In genomic region chr19:4059931-4060620, GRCh38 we compare ENCODE assay signal across 8 cellular contexts. TPM values are rescaled to one million over a fixed set of nuclear protein-coding genes. Genes with fewer than 3 reads are reported as not detected.
DNase-seq lines count a peak whose midpoint lies in the region; ATAC-seq and TF ChIP-seq lines count a peak whose summit lies in the region.

No MANE protein-coding gene starts in this region.

- H3K4me1 ChIP-seq in HCT116 (ENCODE audit: control insufficient read depth in 1 of 2, insufficient read depth in 2 of 2, low read length in 2 of 2): peaks cover 57 to 66% of the 10 kb centered on the region in 2 experiments

- peaks cover 98% of the 10 kb centered on the region for H3K79me2 ChIP-seq in HCT116 (ENCODE audit: insufficient read depth, low read length)

- no peaks in the 10 kb centered on the region for H3K27me3 ChIP-seq in HCT116 (ENCODE audit: insufficient read depth, low read length)

- intact Hi-C loops in HCT116 (cut with micrococcal nuclease): loop anchor here (5.0 to 10.0 kb wide), 3 partner anchors 75 to 355 kb away; partner anchors contain the start of genes PIP5K1C and TJP3

- RAD21 ChIA-PET in HCT116 (lab: Charles Lee; ENCODE audit: low non-redundant PET in 1 of 2, low total read pairs in 2 of 2, uncharacterized antibody in 2 of 2, unreplicated experiment in 2 of 2): no interaction called here

- no peaks in the 10 kb centered on the region for H3K9me2 ChIP-seq in HCT116 (ENCODE audit: insufficient read depth)

- no peak for TF ChIP-seq RAD21 in HCT116 (IDR thresholded peaks at IDR 0.05; ENCODE audit: low read depth)

- no TSS peak for BruUV-seq in HCT116 (replicated peaks; lab: Mats Ljungman, UMichigan)

- H3K9ac ChIP-seq in HCT116 (ENCODE audit: low read length): peak overlapping the region; percentile 62

- peaks cover 0 to 11% of the 10 kb centered on the region in 2 experiments; a peak in 2 of 4 replicates for H3K36me3 ChIP-seq in HCT116 (ENCODE audit: control insufficient read depth in 1 of 2, insufficient read depth in 2 of 2, low read length in 2 of 2)

- TF ChIP-seq POLR2A in HCT116 (IDR thresholded peaks at IDR 0.05; ENCODE audit: borderline replicate concordance, extremely low read depth, insufficient read depth, insufficient read length): no peak

- TF ChIP-seq CTCF in HCT116 (IDR thresholded peaks at IDR 0.05 in 2 of 3, conservative IDR thresholded peaks at IDR 0.05 in 1 of 3; ENCODE audit: borderline replicate concordance in 1 of 3, insufficient read depth in 1 of 3, low read depth in 2 of 3, low read length in 2 of 3) (no peak), fibroblast of the aortic adventitia (IDR thresholded peaks at IDR 0.05; ENCODE audit: insufficient read depth, low read length) (no peak)

- no peak for DNase-seq in HCT116 (ENCODE audit: low read depth, low spot score)
- DNase-seq in activated CD8-positive, alpha-beta memory T cell treated with anti-CD3 and anti-CD28 coated beads, Interleukin-2, amount 50 U/mL, for 48 hours: peak; percentile 80
- peak; percentile 59 for DNase-seq in fibroblast of the aortic adventitia (ENCODE audit: low read depth)
- DNase-seq in stimulated activated CD4-positive, alpha-beta T cell treated with anti-CD3 and anti-CD28 coated beads, Interleukin-2, amount 100 ng/mL, for 4 hours (ENCODE audit: low read depth): peak; percentile 28
- no peak for DNase-seq in NCI-H1436 (lab: John Stamatoyannopoulos, UW)
- DNase-seq in 8988T: no peak

- peaks cover 11% of the 10 kb centered on the region; the same call in 1 of the 2 replicates for H4K20me1 ChIP-seq in HCT116 (ENCODE audit: insufficient read depth)

- H3K4me3 ChIP-seq in HCT116 (replicated peaks in 1 of 2; ENCODE audit: low read depth in 1 of 2, low read length in 2 of 2) (peak overlapping the region; percentile 36 to 50), fibroblast of the aortic adventitia (ENCODE audit: low read depth, low read length) (peak overlapping the region; percentile 57)

- H3K9me3 ChIP-seq in HCT116 (ENCODE audit: control insufficient read depth in 1 of 2, insufficient read depth in 1 of 2, low read depth in 1 of 2, low read length in 2 of 2): no peaks in the 10 kb centered on the region

- peak overlapping the region; percentile 91 for H3K4me2 ChIP-seq in HCT116 (ENCODE audit: low read length)

- peak; percentile 17 for ATAC-seq in HCT116
- ATAC-seq in GM19328 (IDR thresholded peaks at IDR 0.05; ENCODE audit: unreplicated experiment): no peak
- no peak for ATAC-seq in GM21381 (IDR thresholded peaks at IDR 0.05; ENCODE audit: unreplicated experiment)

- peak overlapping the region; percentile 96 for H3K27ac ChIP-seq in HCT116 (ENCODE audit: low read depth, low read length)

- H2AFZ ChIP-seq in HCT116 (ENCODE audit: low read depth, low read length, poor library complexity, severe bottlenecking): no peak overlapping the region

- CTCF ChIA-PET in HCT116 (lab: Charles Lee): no interaction called here

- POLR2A ChIA-PET in HCT116 (lab: Charles Lee): no interaction called here

TF ChIP-seq in HCT116, 20 proteins besides CTCF, POLR2A, EP300 and RAD21:
- TF ChIP-seq SIN3A (IDR thresholded peaks at IDR 0.05; ENCODE audit: low read depth) (no peak), EZH2 (IDR thresholded peaks at IDR 0.05) (no peak), POLR2AphosphoS5 (IDR thresholded peaks at IDR 0.05; ENCODE audit: low read depth, low read length) (0 out of 2 replicates have a peak, but pooled peaks have one; percentile 13), EGR1 (IDR thresholded peaks at IDR 0.05; ENCODE audit: low read depth) (peak; percentile 34; the same call in 1 of the 2 replicates), EZH2phosphoT487 (IDR thresholded peaks at IDR 0.05; ENCODE audit: borderline replicate concordance) (no peak)

RNA-seq across cellular contexts. Expression of gene ZBTB7A, which starts 6.6 kb away (rescaled TPM):
- total RNA-seq in HCT116 (2021; ENCODE audit: unreplicated experiment): 49.5 TPM
- polyA plus RNA-seq in HCT116 (2012): 22.4 and 32.2 TPM in 2 replicates
- total RNA-seq in fibroblast of the aortic adventitia (ENCODE audit: low replicate concordance): 23.5 and 31.6 TPM in 2 replicates

RNA-seq across cellular contexts. Expression of gene PIAS4, which starts 52.5 kb away (rescaled TPM):
- 28.4 TPM for total RNA-seq in HCT116 (2021; ENCODE audit: unreplicated experiment)
- polyA plus RNA-seq in HCT116 (2012): 15.6 and 19.9 TPM in 2 replicates
- total RNA-seq in fibroblast of the aortic adventitia (ENCODE audit: low replicate concordance): 21.5 and 23.8 TPM in 2 replicates

Comparison
In these comparisons a context has a peak if more than half of its experiments do, and no peak if none do; other contexts are left out.
1. DNase-seq: peak in activated CD8-positive, alpha-beta memory T cell treated with anti-CD3 and anti-CD28 coated beads, Interleukin-2, amount 50 U/mL, for 48 hours (single experiment), fibroblast of the aortic adventitia (single experiment) and stimulated activated CD4-positive, alpha-beta T cell treated with anti-CD3 and anti-CD28 coated beads, Interleukin-2, amount 100 ng/mL, for 4 hours (single experiment); none in HCT116 (single experiment), NCI-H1436 (single experiment) and 8988T (single experiment).